9 cellular contexts compared by ENCODE assay signal in the genomic region with DNA sequence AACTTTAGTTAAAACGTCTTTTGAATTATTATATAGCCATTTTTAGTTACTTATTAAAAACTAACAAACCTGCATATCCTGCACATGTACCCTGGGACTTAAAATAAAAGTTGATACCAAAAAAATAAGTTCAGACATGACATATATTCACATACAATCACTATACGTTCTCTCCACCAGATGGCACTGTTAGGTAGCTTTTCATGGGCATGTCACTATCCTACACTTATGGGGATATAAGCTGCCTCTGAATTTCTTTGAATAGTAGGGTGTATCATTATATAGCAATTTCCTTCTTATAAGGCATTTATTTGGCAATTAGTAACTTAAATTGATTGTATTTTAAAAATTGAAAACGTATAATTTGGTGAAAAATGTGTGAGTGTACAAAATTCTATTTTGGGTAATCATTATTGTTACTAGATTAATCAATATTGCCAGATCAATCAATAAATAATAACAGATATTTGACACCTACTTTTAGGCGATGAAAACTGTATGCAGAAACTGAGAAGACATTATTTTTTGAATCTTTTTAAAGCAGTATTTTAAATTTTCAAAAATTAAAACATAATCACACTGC. TPM values are rescaled to one million over a fixed set of nuclear protein-coding genes. Genes with fewer than 3 reads are reported as not detected.
DNase-seq lines count a peak whose midpoint lies in the region; ATAC-seq and TF ChIP-seq lines count a peak whose summit lies in the region.
"Had no signal": no experiment of that assay in that cellular context is flagged by ENCODE, and none has a peak within 500 bp of the region (broad histone marks: within the 10 kb centered on the region; RNA-seq: fewer than 3 reads in every experiment).

No MANE protein-coding gene starts in this region.

- no peaks in the 10 kb centered on the region for H3K9me3 Mint-ChIP-seq in activated naive CD4-positive, alpha-beta T cell treated with anti-CD3 and anti-CD28 coated beads, Interleukin-2, amount 50 U/mL, for 72 hours

- H3K36me3 ChIP-seq in heart right ventricle, result no peaks in the 10 kb centered on the region
- H3K36me3 ChIP-seq: BLaER1 had no signal

- TF ChIP-seq CTCF in heart right ventricle (IDR thresholded peaks at IDR 0.05) (peak; percentile 32 to 81 (median 75)), retinal pigment epithelial cell (conservative IDR thresholded peaks at IDR 0.05; ENCODE audit: low read depth, low read length) (peak; percentile 73)

- ATAC-seq in GM21515 (IDR thresholded peaks at IDR 0.05; ENCODE audit: unreplicated experiment) (peak; percentile 86), heart right ventricle (peak in 4 of 8 donors; percentile 48 to 59 (median 54))
- peak; percentile 53 to 71 for ATAC-seq in activated naive CD4-positive, alpha-beta T cell treated with anti-CD3 and anti-CD28 coated beads, Interleukin-2, amount 50 U/mL, for 72 hours

- intact Hi-C loops in heart right ventricle (cut with DNase I), result loop anchor here in 6 of 10 donors (1.0 to 5.0 kb wide), 3 partner anchors 428 to 430 kb away; no protein-coding TSS in a partner anchor

- H3K4me1 ChIP-seq in heart right ventricle, result no peaks in the 10 kb centered on the region
- H3K4me1 ChIP-seq: BLaER1 had no signal

- H3K9me3 ChIP-seq in heart right ventricle, result peaks cover 0 to 8% (median 0%) of the 10 kb centered on the region in 11 donors

- peaks cover 0 to 17% (median 0%) of the 10 kb centered on the region in 7 donors for H3K27me3 ChIP-seq in heart right ventricle
- H3K27me3 ChIP-seq: BLaER1 had no signal

- H3K36me3 Mint-ChIP-seq in activated naive CD4-positive, alpha-beta T cell treated with anti-CD3 and anti-CD28 coated beads, Interleukin-2, amount 50 U/mL, for 72 hours, result no peaks in the 10 kb centered on the region

- H3K27ac ChIP-seq in heart right ventricle, result no peak overlapping the region
- H3K27ac ChIP-seq: BLaER1 had no signal

- H3K4me3 ChIP-seq in heart right ventricle, result no peak overlapping the region
- no peak overlapping the region for H3K4me3 ChIP-seq in retinal pigment epithelial cell (ENCODE audit: low read length)
- H3K4me3 ChIP-seq: BLaER1 had no signal

- DNase-seq in activated CD4-positive, CD25-positive, alpha-beta regulatory T cell treated with anti-CD3 and anti-CD28 coated beads, Interleukin-2, amount 50 U/mL, for 16 hours (ENCODE audit: low read depth, low spot score), result peak; percentile 16
- no peak for DNase-seq in activated CD4-positive, CD25-positive, alpha-beta regulatory T cell treated with anti-CD3 and anti-CD28 coated beads, Interleukin-2, amount 50 U/mL, for 72 hours
- DNase-seq in HT1080 (ENCODE audit: low read depth) (peak; percentile 61), NCI-H82 treated with DMSO at 0.1 percent for 48 hours (lab: John Stamatoyannopoulos, UW; ENCODE audit: unreplicated experiment) (peak; percentile 75), heart right ventricle (peak in 1 of 2 donors; percentile 49), retinal pigment epithelial cell (ENCODE audit: low read depth) (peak; percentile 31)
- DNase-seq in activated naive CD4-positive, alpha-beta T cell treated with anti-CD3 and anti-CD28 coated beads, Interleukin-2, amount 50 U/mL, for 72 hours (ENCODE audit: low spot score in 2 of 2), result peak in 1 of 2 donors; percentile 67

- WGBS in heart right ventricle, 2 donors, result 0 to 4% methylated on average over 4 of the region's 4 CpGs

- no peak overlapping the region for H3K27ac Mint-ChIP-seq in activated naive CD4-positive, alpha-beta T cell treated with anti-CD3 and anti-CD28 coated beads, Interleukin-2, amount 50 U/mL, for 72 hours

RNA-seq across cellular contexts. Expression of gene OR10A7, which starts 31.8 kb away (rescaled TPM):
- not detected in 2 replicates for total RNA-seq in HT1080 (2014; rRNA removed; shearing (Covaris generic))
- polyA plus RNA-seq in HT1080 (2015; cell fraction: cytosol; rRNA removed), result not detected in 2 replicates
- not detected in 2 replicates for polyA plus RNA-seq in HT1080 (2015; cell fraction: nucleus; rRNA removed)
- not detected for total RNA-seq in activated naive CD4-positive, alpha-beta T cell treated with anti-CD3 and anti-CD28 coated beads, Interleukin-2, amount 50 U/mL, for 72 hours
- total RNA-seq in heart right ventricle, result not detected
- polyA plus RNA-seq in heart right ventricle, result not detected

RNA-seq across cellular contexts. Expression of gene OR6C74, which starts 55.3 kb away (rescaled TPM):
- total RNA-seq in HT1080 (2014; rRNA removed; shearing (Covaris generic)), result not detected in 2 replicates
- not detected in 2 replicates for polyA plus RNA-seq in HT1080 (2015; cell fraction: cytosol; rRNA removed)
- polyA plus RNA-seq in HT1080 (2015; cell fraction: nucleus; rRNA removed), result not detected in 2 replicates
- not detected for total RNA-seq in activated naive CD4-positive, alpha-beta T cell treated with anti-CD3 and anti-CD28 coated beads, Interleukin-2, amount 50 U/mL, for 72 hours
- total RNA-seq in heart right ventricle, result not detected
- polyA plus RNA-seq in heart right ventricle, result not detected
